Comparison of ENCODE assay signal across 22 cellular contexts in the genomic region with DNA sequence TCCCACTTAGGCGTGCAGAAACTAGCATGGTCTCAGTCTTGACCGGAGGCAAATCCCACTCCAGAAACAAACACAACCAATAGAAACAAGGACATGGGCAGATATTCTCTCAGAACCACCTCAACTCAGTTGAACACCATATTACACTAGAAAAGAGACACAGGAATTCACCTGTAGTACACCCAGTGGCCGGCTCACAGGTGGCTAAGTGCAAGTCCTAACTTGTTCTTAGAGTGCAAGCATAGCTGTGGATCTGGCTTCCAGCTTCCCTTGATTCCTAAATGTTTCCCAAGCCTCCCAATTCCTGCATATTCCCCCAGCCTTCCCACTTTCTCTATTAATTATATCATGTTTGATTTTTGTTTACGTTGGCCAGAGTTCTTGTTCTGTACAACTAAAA.
DNase-seq lines count a peak whose midpoint lies in the region; ATAC-seq, FAIRE-seq and TF ChIP-seq lines count a peak whose summit lies in the region.
"Had no signal": no experiment of that assay in that cellular context is flagged by ENCODE, and none has a peak within 500 bp of the region (broad histone marks: within the 10 kb centered on the region; RNA-seq: fewer than 3 reads in every experiment).

No MANE protein-coding gene starts in this region.

- TF ChIP-seq POLR2A in HepG2 (IDR thresholded peaks at IDR 0.05; ENCODE audit: insufficient read depth in 1 of 2, low read depth in 2 of 2, low read length in 2 of 2) (no peak), right lobe of liver (IDR thresholded peaks at IDR 0.05) (no peak)

- H2BK12ac ChIP-seq in trophoblast cell (ENCODE audit: low read length), result no peak overlapping the region

- no peak overlapping the region for H2AK5ac ChIP-seq in trophoblast cell (ENCODE audit: low read length)

- H2BK120ac ChIP-seq in trophoblast cell (ENCODE audit: insufficient read depth, low read length, poor library complexity), result no peak overlapping the region

- H3K14ac ChIP-seq in trophoblast cell (ENCODE audit: low read length), result no peak overlapping the region

- DNase-seq in HepG2 (ENCODE audit: low spot score) (no peak), right lobe of liver (no peak), RWPE1 (ENCODE audit: low spot score) (peak; percentile 33), epithelial cell of esophagus (ENCODE audit: low read depth) (peak; percentile 74), trophoblast cell (peak in 1 of 2 donors; percentile 30), NCI-H1092 treated with DMSO at 0.1 percent for 48 hours (lab: John Stamatoyannopoulos, UW) (no peak), OCI-M2 (lab: John Stamatoyannopoulos, UW; ENCODE audit: unreplicated experiment) (no peak)
- DNase-seq in activated naive CD4-positive, alpha-beta T cell treated with Interleukin-2 at 50 U/mL for 16 hours, result no peak
- DNase-seq: BE2C; DMS53; GDM1; HCEC 1CT; IMR-90; NCI-H1105 treated with DMSO at 0.1 percent for 48 hours; NCI-H2029 treated with DMSO at 0.1 percent for 48 hours; NK-92 treated with Interleukin-12 subunit alpha and Interleukin-12 subunit beta, amount 100 ng/mL, for 24 hours had no signal

- no peak overlapping the region for H3K9ac ChIP-seq in HepG2 (ENCODE audit: insufficient read depth, low read depth, low read length)
- no peak overlapping the region for H3K9ac ChIP-seq in trophoblast cell (ENCODE audit: low read length)
- H3K9ac ChIP-seq: KMS-11 had no signal

- POLR2A ChIA-PET in HepG2 (lab: Yijun Ruan, JAX), result no interaction called here
- POLR2A ChIA-PET in RWPE1 (lab: Yijun Ruan, JAX; ENCODE audit: low non-redundant PET), result no interaction called here

- H3K4me2 ChIP-seq in HepG2 (ENCODE audit: low read depth, low read length) (no peak overlapping the region), trophoblast cell (ENCODE audit: low read length) (no peak overlapping the region)
- H3K4me2 ChIP-seq: KMS-11 had no signal

- H3K36me3 ChIP-seq in HepG2 (replicated peaks in 1 of 2; ENCODE audit: control insufficient read depth in 1 of 2, insufficient read depth in 2 of 2, low read length in 2 of 2), result no peaks in the 10 kb centered on the region
- H3K36me3 ChIP-seq in right lobe of liver, result no peaks in the 10 kb centered on the region
- H3K36me3 ChIP-seq in trophoblast cell (ENCODE audit: control insufficient read depth in 1 of 2, insufficient read depth in 2 of 2, low read length in 2 of 2), result no peaks in the 10 kb centered on the region
- H3K36me3 ChIP-seq: BE2C, SJSA1 had no signal

- H2BK5ac ChIP-seq in trophoblast cell (ENCODE audit: low read depth, low read length, poor library complexity), result no peak overlapping the region

- no peak for TF ChIP-seq RAD21 in HepG2 (CRISPR knock-in tag; IDR thresholded peaks at IDR 0.05)

- ATAC-seq in HepG2, result peak; percentile 56; the same call in 1 of the 3 replicates
- no peak for ATAC-seq in right lobe of liver
- ATAC-seq: Panc1 had no signal

- no peak overlapping the region for H4K12ac ChIP-seq in trophoblast cell (ENCODE audit: low read depth, low read length)

- intact Hi-C loops in HepG2 (cut with micrococcal nuclease; ENCODE audit: unreplicated experiment) (no loop called here), right lobe of liver (cut with DNase I) (no loop called here)

- CTCF ChIA-PET in HepG2 (lab: Yijun Ruan, JAX; ENCODE audit: low intra/inter-chr PET ratio, low total read pairs), result no interaction called here
- CTCF ChIA-PET in RWPE1 (lab: Yijun Ruan, JAX), result no interaction called here

- FAIRE-seq in HepG2 (lab: Jason Lieb, UNC), result no peak
- FAIRE-seq: D721Med, GM18507 had no signal

- H3K9me3 ChIP-seq in HepG2 (ENCODE audit: low read length) (no peaks in the 10 kb centered on the region), right lobe of liver (no peaks in the 10 kb centered on the region), trophoblast cell (ENCODE audit: insufficient read depth, low read depth, low read length) (no peaks in the 10 kb centered on the region)
- H3K9me3 ChIP-seq: BE2C, SJSA1 had no signal

- no peak overlapping the region for H3K4ac ChIP-seq in trophoblast cell (ENCODE audit: low read depth, low read length)

- H3K4me3 ChIP-seq in HepG2 (replicated peaks in 1 of 3; ENCODE audit: insufficient read depth in 1 of 3, low read depth in 2 of 3, low read length in 3 of 3) (no peak overlapping the region), right lobe of liver (no peak overlapping the region), epithelial cell of esophagus (ENCODE audit: low read length) (no peak overlapping the region), trophoblast cell (ENCODE audit: low read depth, low read length) (no peak overlapping the region)
- H3K4me3 ChIP-seq: SJSA1 had no signal

- no peaks in the 10 kb centered on the region for H3K79me1 ChIP-seq in trophoblast cell (ENCODE audit: low read length)

- H2AFZ ChIP-seq in HepG2 (ENCODE audit: low read length), result no peak overlapping the region
- H2AFZ ChIP-seq in trophoblast cell (ENCODE audit: insufficient read depth, low read length, poor library complexity), result peak overlapping the region; percentile 41

- TF ChIP-seq CTCF in HepG2 (CRISPR knock-in tag; IDR thresholded peaks at IDR 0.05), result no peak
- TF ChIP-seq CTCF in right lobe of liver (IDR thresholded peaks at IDR 0.05), result no peak
- TF ChIP-seq CTCF in RWPE1 (conservative IDR thresholded peaks at IDR 0.05; ENCODE audit: low read depth), result no peak
- peak; percentile 17 for TF ChIP-seq CTCF in epithelial cell of esophagus (IDR thresholded peaks at IDR 0.05; ENCODE audit: insufficient read depth, low read depth, low read length, missing control alignments)

- H4K8ac ChIP-seq in trophoblast cell (ENCODE audit: low read depth, low read length), result peak overlapping the region; percentile 19

- H3K79me2 ChIP-seq in HepG2 (ENCODE audit: insufficient read depth, low read length) (no peaks in the 10 kb centered on the region), trophoblast cell (ENCODE audit: control insufficient read depth, insufficient read depth, low read length, poor library complexity) (no peaks in the 10 kb centered on the region)

- H3K4me1 ChIP-seq in HepG2 (ENCODE audit: insufficient read depth, low read length) (no peaks in the 10 kb centered on the region), right lobe of liver (no peaks in the 10 kb centered on the region), trophoblast cell (ENCODE audit: control insufficient read depth in 1 of 2, insufficient read depth in 2 of 2, low read length in 2 of 2) (peaks cover 0 to 2% of the 10 kb centered on the region in 2 experiments)
- H3K4me1 ChIP-seq: BE2C, SJSA1 had no signal

- no peak for TF ChIP-seq EP300 in HepG2 (IDR thresholded peaks at IDR 0.05; ENCODE audit: low read depth in 2 of 2, low read length in 2 of 2)
- TF ChIP-seq EP300 in HepG2 (CRISPR knock-in tag; IDR thresholded peaks at IDR 0.05; ENCODE audit: borderline replicate concordance), result no peak

- H3K18ac ChIP-seq in trophoblast cell (ENCODE audit: low read length), result no peak overlapping the region

- no peaks in the 10 kb centered on the region for H4K20me1 ChIP-seq in HepG2 (ENCODE audit: insufficient read depth, low read length)

- H3K27me3 ChIP-seq in HepG2 (ENCODE audit: control insufficient read depth in 1 of 2, insufficient read depth in 2 of 2, low read length in 2 of 2) (no peaks in the 10 kb centered on the region), right lobe of liver (no peaks in the 10 kb centered on the region), trophoblast cell (ENCODE audit: insufficient read depth, low read length) (no peaks in the 10 kb centered on the region)
- H3K27me3 ChIP-seq: BE2C, SJSA1 had no signal

- WGBS in HepG2 (ENCODE audit: low lambda C conversion rate), result 30% methylated on average over 4 of the region's 4 CpGs
- WGBS in right lobe of liver (ENCODE audit: insufficient coverage, low coverage, low lambda C conversion rate, missing lambda C conversion rate), result 79% methylated on average over 4 of the region's 4 CpGs
- WGBS in trophoblast cell (ENCODE audit: extremely low coverage, insufficient coverage, insufficient read length), result no CpG with 5 or more reads among the region's 4 CpGs

- H3K27ac ChIP-seq in HepG2 (ENCODE audit: extremely low read length, insufficient read depth, low read length), result no peak overlapping the region
- no peak overlapping the region for H3K27ac ChIP-seq in right lobe of liver
- H3K27ac ChIP-seq in RWPE1, result no peak overlapping the region
- H3K27ac ChIP-seq in trophoblast cell (ENCODE audit: low read depth, low read length), result no peak overlapping the region
- H3K27ac ChIP-seq: HL-60, KMS-11, SJSA1 had no signal

- no peak overlapping the region for H4K91ac ChIP-seq in trophoblast cell (ENCODE audit: low read depth, low read length)

- in situ Hi-C loops in HepG2 (cut with HindIII; ENCODE audit: extremely low pct_ligation_motif_present, low pct_unique_long_range_greater_than_20kb), result no loop called here

- no peak overlapping the region for H3K23ac ChIP-seq in trophoblast cell (ENCODE audit: low read length)

- BruUV-seq in HepG2 (replicated peaks; lab: Mats Ljungman, UMichigan), result no TSS peak

TF ChIP-seq in HepG2, 621 proteins besides CTCF, POLR2A, EP300 and RAD21 (continues in another document):
- TF ChIP-seq HIVEP1 (CRISPR knock-in tag; IDR thresholded peaks at IDR 0.05) (no peak), CHD4 (IDR thresholded peaks at IDR 0.05; ENCODE audit: borderline replicate concordance, low read length) (no peak)
- TF ChIP-seq, protein P1, sequence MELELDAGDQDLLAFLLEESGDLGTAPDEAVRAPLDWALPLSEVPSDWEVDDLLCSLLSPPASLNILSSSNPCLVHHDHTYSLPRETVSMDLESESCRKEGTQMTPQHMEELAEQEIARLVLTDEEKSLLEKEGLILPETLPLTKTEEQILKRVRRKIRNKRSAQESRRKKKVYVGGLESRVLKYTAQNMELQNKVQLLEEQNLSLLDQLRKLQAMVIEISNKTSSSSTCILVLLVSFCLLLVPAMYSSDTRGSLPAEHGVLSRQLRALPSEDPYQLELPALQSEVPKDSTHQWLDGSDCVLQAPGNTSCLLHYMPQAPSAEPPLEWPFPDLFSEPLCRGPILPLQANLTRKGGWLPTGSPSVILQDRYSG (CRISPR knock-in tag; IDR thresholded peaks at IDR 0.05), result no peak
- TF ChIP-seq, protein P2, sequence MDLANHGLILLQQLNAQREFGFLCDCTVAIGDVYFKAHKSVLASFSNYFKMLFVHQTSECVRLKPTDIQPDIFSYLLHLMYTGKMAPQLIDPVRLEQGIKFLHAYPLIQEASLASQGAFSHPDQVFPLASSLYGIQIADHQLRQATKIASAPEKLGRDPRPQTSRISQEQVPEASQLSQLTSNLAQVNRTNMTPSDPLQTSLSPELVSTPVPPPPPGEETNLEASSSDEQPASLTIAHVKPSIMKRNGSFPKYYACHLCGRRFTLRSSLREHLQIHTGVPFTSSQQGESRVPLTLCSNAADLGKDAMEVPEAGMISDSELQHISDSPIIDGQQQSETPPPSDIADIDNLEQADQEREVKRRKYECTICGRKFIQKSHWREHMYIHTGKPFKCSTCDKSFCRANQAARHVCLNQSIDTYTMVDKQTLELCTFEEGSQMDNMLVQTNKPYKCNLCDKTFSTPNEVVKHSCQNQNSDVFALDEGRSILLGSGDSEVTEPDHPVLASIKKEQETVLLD (CRISPR knock-in tag; IDR thresholded peaks at IDR 0.05; ENCODE audit: low read depth), result no peak

Comparison
In these comparisons a context has a peak if more than half of its experiments do, and no peak if none do; other contexts are left out.
1. DNase-seq: peak in RWPE1 (single experiment) and epithelial cell of esophagus (single experiment); none in HepG2 (single experiment), right lobe of liver (0 of 3), NCI-H1092 treated with DMSO at 0.1 percent for 48 hours (single experiment), OCI-M2 (single experiment) and activated naive CD4-positive, alpha-beta T cell treated with Interleukin-2 at 50 U/mL for 16 hours (single experiment).